ENCODE assay signal across 20 cellular contexts in genomic region chr3:28935141-28935540, GRCh38.
DNase-seq lines count a peak whose midpoint lies in the region; ATAC-seq and TF ChIP-seq lines count a peak whose summit lies in the region.
"Had no signal": no experiment of that assay in that cellular context is flagged by ENCODE, and none has a peak within 500 bp of the region (broad histone marks: within the 10 kb centered on the region; RNA-seq: fewer than 3 reads in every experiment).

No MANE protein-coding gene starts in this region.

- H3K27ac ChIP-seq in testis, result no peak overlapping the region
- H3K27ac ChIP-seq: ascending aorta, heart right ventricle, ovary, SJSA1 had no signal

- H3K27me3 Mint-ChIP-seq in natural killer cell treated with Interleukin-12 subunit alpha and Interleukin-12 subunit beta and Interleukin-15 and Interleukin-18, amount 100 ng/mL, for 72 hours, result no peaks in the 10 kb centered on the region
- no peaks in the 10 kb centered on the region for H3K27me3 Mint-ChIP-seq in natural killer cell (ENCODE audit: low read depth in 2 of 2)
- no peaks in the 10 kb centered on the region for H3K27me3 Mint-ChIP-seq in activated T-helper 1 cell treated with anti-CD3 and anti-CD28 coated beads, Interleukin-12 subunit alpha, Interleukin-12 subunit beta, Interleukin-2, Interleukin-4 antibody, amounts not matched to agents 30 ng/mL and 10 ng/mL and 1 ng/mL, durations not matched to agents 14 hours and 24 hours and 36 hours (ENCODE audit: insufficient read depth)

- no peak overlapping the region for H3K4me3 ChIP-seq in testis
- H3K4me3 ChIP-seq: ascending aorta, HAP-1, heart right ventricle, MG63, ovary, SJSA1 had no signal

- TF ChIP-seq POLR2A in testis (IDR thresholded peaks at IDR 0.05), result no peak

- no peaks in the 10 kb centered on the region for H3K36me3 ChIP-seq in testis (ENCODE audit: low read depth, missing control alignments)
- H3K36me3 ChIP-seq: ascending aorta, HAP-1, heart right ventricle, MG63, ovary, SJSA1 had no signal

- WGBS in testis, 2 donors, result 61 to 66% methylated on average over 2 of the region's 2 CpGs

- peaks cover 4 to 8% of the 10 kb centered on the region in 2 donors for H3K4me1 Mint-ChIP-seq in natural killer cell treated with Interleukin-12 subunit alpha and Interleukin-12 subunit beta and Interleukin-15 and Interleukin-18, amount 100 ng/mL, for 72 hours (ENCODE audit: low read depth in 2 of 2)
- H3K4me1 Mint-ChIP-seq in natural killer cell, result no peaks in the 10 kb centered on the region
- H3K4me1 Mint-ChIP-seq in activated T-helper 1 cell treated with anti-CD3 and anti-CD28 coated beads, Interleukin-12 subunit alpha, Interleukin-12 subunit beta, Interleukin-2, Interleukin-4 antibody, amounts not matched to agents 30 ng/mL and 10 ng/mL and 1 ng/mL, durations not matched to agents 14 hours and 24 hours and 36 hours (ENCODE audit: low read depth), result peaks cover 63% of the 10 kb centered on the region

- peak; percentile 65 to 67 for ATAC-seq in natural killer cell treated with Interleukin-12 subunit alpha and Interleukin-12 subunit beta and Interleukin-15 and Interleukin-18, amount 100 ng/mL, for 72 hours
- no peak for ATAC-seq in natural killer cell
- ATAC-seq in HG02852 (IDR thresholded peaks at IDR 0.05; ENCODE audit: unreplicated experiment), result peak; percentile 31
- ATAC-seq: heart right ventricle, PC-3 had no signal

- intact Hi-C loops in natural killer cell (cut with micrococcal nuclease) (no loop called here), testis (cut with DNase I; ENCODE audit: low total_unique reads) (no loop called here)
- intact Hi-C loops in activated T-helper 1 cell treated with anti-CD3 and anti-CD28 coated beads, Interleukin-12 subunit alpha, Interleukin-12 subunit beta, Interleukin-2, Interleukin-4 antibody, amounts not matched to agents 30 ng/mL and 10 ng/mL and 1 ng/mL, durations not matched to agents 14 hours and 24 hours and 36 hours (cut with micrococcal nuclease), result loop anchor here (1.0 to 10.0 kb wide), 5 partner anchors 94 to 1820 kb away; no protein-coding TSS in a partner anchor

- peaks cover 4% of the 10 kb centered on the region for H3K36me3 Mint-ChIP-seq in natural killer cell treated with Interleukin-12 subunit alpha and Interleukin-12 subunit beta and Interleukin-15 and Interleukin-18, amount 100 ng/mL, for 72 hours
- no peaks in the 10 kb centered on the region for H3K36me3 Mint-ChIP-seq in natural killer cell
- peaks cover 6% of the 10 kb centered on the region for H3K36me3 Mint-ChIP-seq in activated T-helper 1 cell treated with anti-CD3 and anti-CD28 coated beads, Interleukin-12 subunit alpha, Interleukin-12 subunit beta, Interleukin-2, Interleukin-4 antibody, amounts not matched to agents 30 ng/mL and 10 ng/mL and 1 ng/mL, durations not matched to agents 14 hours and 24 hours and 36 hours (ENCODE audit: low read depth)

- peaks cover 6% of the 10 kb centered on the region for H3K9me3 Mint-ChIP-seq in natural killer cell treated with Interleukin-12 subunit alpha and Interleukin-12 subunit beta and Interleukin-15 and Interleukin-18, amount 100 ng/mL, for 72 hours
- peaks cover 4 to 6% of the 10 kb centered on the region in 2 donors for H3K9me3 Mint-ChIP-seq in natural killer cell
- peaks cover 5% of the 10 kb centered on the region for H3K9me3 Mint-ChIP-seq in activated T-helper 1 cell treated with anti-CD3 and anti-CD28 coated beads, Interleukin-12 subunit alpha, Interleukin-12 subunit beta, Interleukin-2, Interleukin-4 antibody, amounts not matched to agents 30 ng/mL and 10 ng/mL and 1 ng/mL, durations not matched to agents 14 hours and 24 hours and 36 hours

- DNase-seq in natural killer cell treated with Interleukin-12 subunit alpha and Interleukin-12 subunit beta and Interleukin-15 and Interleukin-18, amount 100 ng/mL, for 72 hours (ENCODE audit: low spot score), result no peak
- no peak for DNase-seq in natural killer cell
- no peak for DNase-seq in activated T-helper 1 cell treated with anti-CD3 and anti-CD28 coated beads, Interleukin-12 subunit alpha, Interleukin-12 subunit beta, Interleukin-2, Interleukin-4 antibody, amounts not matched to agents 30 ng/mL and 10 ng/mL and 1 ng/mL, durations not matched to agents 14 hours and 24 hours and 36 hours (ENCODE audit: low spot score)
- peak; percentile 21 for DNase-seq in testis
- no peak for DNase-seq in HK-2 (ENCODE audit: unreplicated experiment)
- DNase-seq in NOMO-1 (lab: John Stamatoyannopoulos, UW; ENCODE audit: unreplicated experiment in 2 of 2), result no peak
- no peak for DNase-seq in NCI-H748 (lab: John Stamatoyannopoulos, UW; ENCODE audit: unreplicated experiment)
- DNase-seq: activated CD4-positive, alpha-beta T cell treated with anti-CD3 and anti-CD28 coated beads for 48 hours; EL; heart right ventricle; IMR-90; MG63; NCI-H2029; ovary; PC-3; stimulated activated CD4-positive, alpha-beta T cell treated with anti-CD3 and anti-CD28 coated beads, Interleukin-4, amount 100 ng/mL, for 24 hours had no signal

- peaks cover 8% of the 10 kb centered on the region for H3K4me1 ChIP-seq in testis
- H3K4me1 ChIP-seq: HAP-1 had no signal

- no peaks in the 10 kb centered on the region for H3K27me3 ChIP-seq in testis
- H3K27me3 ChIP-seq: ascending aorta, heart right ventricle, MG63, ovary, SJSA1 had no signal

- TF ChIP-seq CTCF in natural killer cell (IDR thresholded peaks at IDR 0.05), result no peak
- no peak for TF ChIP-seq CTCF in testis (IDR thresholded peaks at IDR 0.05)

- H3K4me3 Mint-ChIP-seq in natural killer cell treated with Interleukin-12 subunit alpha and Interleukin-12 subunit beta and Interleukin-15 and Interleukin-18, amount 100 ng/mL, for 72 hours, result peak overlapping the region; percentile 4
- no peak overlapping the region for H3K4me3 Mint-ChIP-seq in natural killer cell
- peak overlapping the region; percentile 58 for H3K4me3 Mint-ChIP-seq in activated T-helper 1 cell treated with anti-CD3 and anti-CD28 coated beads, Interleukin-12 subunit alpha, Interleukin-12 subunit beta, Interleukin-2, Interleukin-4 antibody, amounts not matched to agents 30 ng/mL and 10 ng/mL and 1 ng/mL, durations not matched to agents 14 hours and 24 hours and 36 hours

- no peaks in the 10 kb centered on the region for H3K9me3 ChIP-seq in testis
- H3K9me3 ChIP-seq: ascending aorta, HAP-1, heart right ventricle, MG63, ovary, SJSA1 had no signal

- peak overlapping the region in 1 of 2 donors; percentile 42 for H3K27ac Mint-ChIP-seq in natural killer cell treated with Interleukin-12 subunit alpha and Interleukin-12 subunit beta and Interleukin-15 and Interleukin-18, amount 100 ng/mL, for 72 hours
- no peak overlapping the region for H3K27ac Mint-ChIP-seq in natural killer cell
- H3K27ac Mint-ChIP-seq in activated T-helper 1 cell treated with anti-CD3 and anti-CD28 coated beads, Interleukin-12 subunit alpha, Interleukin-12 subunit beta, Interleukin-2, Interleukin-4 antibody, amounts not matched to agents 30 ng/mL and 10 ng/mL and 1 ng/mL, durations not matched to agents 14 hours and 24 hours and 36 hours, result peak overlapping the region; percentile 76

Comparison
In these comparisons a context has a peak if more than half of its experiments do, and no peak if none do; other contexts are left out.
1. ATAC-seq: peak in natural killer cell treated with Interleukin-12 subunit alpha and Interleukin-12 subunit beta and Interleukin-15 and Interleukin-18, amount 100 ng/mL, for 72 hours (2 of 2) and HG02852 (single experiment); none in natural killer cell (0 of 3).